Comparison of ENCODE assay signal across 20 cellular contexts in genomic region chr1:48242126-48242736, GRCh38. TPM values are rescaled to one million over a fixed set of nuclear protein-coding genes. Genes with fewer than 3 reads are reported as not detected.
DNase-seq lines count a peak whose midpoint lies in the region; ATAC-seq and TF ChIP-seq lines count a peak whose summit lies in the region.
"Had no signal": no experiment of that assay in that cellular context is flagged by ENCODE, and none has a peak within 500 bp of the region (broad histone marks: within the 10 kb centered on the region; RNA-seq: fewer than 3 reads in every experiment).

No MANE protein-coding gene starts in this region.

- H3K27me3 ChIP-seq in esophagus muscularis mucosa (no peaks in the 10 kb centered on the region), HAP-1 (ENCODE audit: low read depth) (no peaks in the 10 kb centered on the region)

- H3K9me3 ChIP-seq in esophagus muscularis mucosa (no peaks in the 10 kb centered on the region), mucosa of descending colon (no peaks in the 10 kb centered on the region), HAP-1 (no peaks in the 10 kb centered on the region)

- no peak overlapping the region for H3K27ac ChIP-seq in esophagus muscularis mucosa (replicated peaks in 1 of 4)
- H3K27ac ChIP-seq in caudate nucleus (ENCODE audit: low read depth, low read length), result no peak overlapping the region

- ATAC-seq in mucosa of descending colon, result peak; percentile 28
- no peak for ATAC-seq in GM21529 (IDR thresholded peaks at IDR 0.05; ENCODE audit: unreplicated experiment)
- no peak for ATAC-seq in omental fat pad (ENCODE audit: low FRiP score)
- ATAC-seq: SK-N-SH treated with all-trans-retinoic acid at 6 μM for 48 hours had no signal

- DNase-seq in CD1c-positive myeloid dendritic cell (ENCODE audit: extremely low spot score) (peak; percentile 10), NB4 (ENCODE audit: low read depth) (peak; percentile 5), esophagus muscularis mucosa (ENCODE audit: extremely low spot score) (peak; percentile 81), mucosa of descending colon (no peak), HAP-1 (ENCODE audit: low spot score in 2 of 2) (no peak), caudate nucleus (lab: John Stamatoyannopoulos, UW) (no peak), omental fat pad (ENCODE audit: low spot score) (no peak)
- DNase-seq: C1 segment of cervical spinal cord, H9, NCI-H1105, NCI-H2081, NCI-H774, SHP77 had no signal

- H3K4me1 ChIP-seq in esophagus muscularis mucosa, result peaks cover 0 to 5% (median 0%) of the 10 kb centered on the region in 4 donors
- peaks cover 9% of the 10 kb centered on the region for H3K4me1 ChIP-seq in mucosa of descending colon (ENCODE audit: low read depth)
- H3K4me1 ChIP-seq in HAP-1, result no peaks in the 10 kb centered on the region

- TF ChIP-seq POLR2A in NB4 (IDR thresholded peaks at IDR 0.05; ENCODE audit: extremely low read depth, insufficient read length) (no peak), esophagus muscularis mucosa (IDR thresholded peaks at IDR 0.05; ENCODE audit: low read depth) (no peak)

- in situ Hi-C loops in HAP-1 (cut with MboI; ENCODE audit: low sequenced_read_pairs), result no loop called here

- H3K4me3 ChIP-seq in NB4 (ENCODE audit: low read depth, low read length) (no peak overlapping the region), esophagus muscularis mucosa (no peak overlapping the region), mucosa of descending colon (no peak overlapping the region), HAP-1 (no peak overlapping the region)

- TF ChIP-seq CTCF in NB4 (IDR thresholded peaks at IDR 0.05; ENCODE audit: low read depth, low read length) (no peak), esophagus muscularis mucosa (IDR thresholded peaks at IDR 0.05) (no peak), mucosa of descending colon (IDR thresholded peaks at IDR 0.05) (no peak), omental fat pad (IDR thresholded peaks at IDR 0.05) (no peak)

- H3K36me3 ChIP-seq in esophagus muscularis mucosa, result no peaks in the 10 kb centered on the region
- H3K36me3 ChIP-seq in mucosa of descending colon (ENCODE audit: low read depth), result no peaks in the 10 kb centered on the region
- no peaks in the 10 kb centered on the region for H3K36me3 ChIP-seq in HAP-1 (replicated peaks)

- 92% methylated on average over 12 of the region's 12 CpGs for WGBS in esophagus muscularis mucosa

- intact Hi-C loops in esophagus muscularis mucosa (cut with DNase I), result no loop called here
- intact Hi-C loops in mucosa of descending colon (cut with DNase I, micrococcal nuclease), result no loop called here

- no peak for TF ChIP-seq EP300 in esophagus muscularis mucosa (IDR thresholded peaks at IDR 0.05)

RNA-seq across cellular contexts. Expression of gene SLC5A9, which starts 19.7 kb away (rescaled TPM):
- 1 to 10 TPM in 1 of 4 donors, under 1 TPM in 1, not detected in 2; 0.42 to 1.3 TPM for total RNA-seq in esophagus muscularis mucosa
- total RNA-seq in mucosa of descending colon, result 1 to 10 TPM in 2 of 3 donors, under 1 TPM in 1; 0.73 to 3.0 (median 2.4) TPM
- under 1 TPM in 2 of 4 donors, not detected in 2; 0.12 to 0.47 TPM for total RNA-seq in omental fat pad
- total RNA-seq: A673, H9, MCF 10A, NCI-H460, OCI-LY7, RPMI7951 had no signal

Comparison
In these comparisons a context has a peak if more than half of its experiments do, and no peak if none do; other contexts are left out.
1. DNase-seq: peak in CD1c-positive myeloid dendritic cell (single experiment), NB4 (single experiment) and esophagus muscularis mucosa (single experiment); none in mucosa of descending colon (0 of 3), HAP-1 (0 of 2), caudate nucleus (0 of 61) and omental fat pad (single experiment).